ENCODE assay signal across 1 cellular context in the genomic region with DNA sequence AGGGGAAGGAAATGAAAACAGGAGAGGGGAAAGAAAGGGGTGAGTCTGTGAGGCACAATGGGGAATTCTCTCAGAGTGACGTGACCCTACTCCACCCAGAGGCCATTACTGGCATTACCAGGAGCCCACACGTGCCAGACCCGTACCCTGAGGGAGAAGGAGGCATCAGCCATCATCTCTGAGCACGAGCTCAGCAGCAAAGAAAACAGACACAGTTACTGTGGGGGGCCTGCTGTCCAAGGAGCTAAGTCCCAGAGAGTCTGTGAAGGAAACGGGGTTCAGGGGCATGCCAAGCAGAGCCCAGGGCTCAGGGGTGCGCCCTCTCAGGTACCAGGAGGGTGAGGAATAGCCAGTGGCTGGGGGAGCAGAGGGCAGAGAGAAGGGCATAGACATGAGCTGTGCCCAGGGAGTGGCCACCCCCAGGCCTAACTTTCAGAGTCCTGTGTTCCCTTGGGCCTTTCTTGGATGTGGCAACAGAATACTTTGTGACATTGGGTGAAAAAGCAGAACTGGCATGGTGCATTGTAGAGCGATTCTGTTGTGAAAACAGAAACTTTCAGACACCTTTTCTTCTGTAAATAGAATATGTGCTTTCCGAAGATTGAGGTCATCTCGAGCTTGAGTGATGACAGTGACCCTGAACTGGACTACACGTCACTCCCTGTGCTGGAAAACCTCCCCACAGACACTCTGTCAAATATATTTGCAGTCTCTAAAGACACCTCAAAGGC.
TF ChIP-seq lines count a peak whose summit lies in the region.

No MANE protein-coding gene starts in this region.

TF ChIP-seq in H1, 55 proteins besides CTCF, POLR2A, EP300 and RAD21:
- TF ChIP-seq, protein P1, sequence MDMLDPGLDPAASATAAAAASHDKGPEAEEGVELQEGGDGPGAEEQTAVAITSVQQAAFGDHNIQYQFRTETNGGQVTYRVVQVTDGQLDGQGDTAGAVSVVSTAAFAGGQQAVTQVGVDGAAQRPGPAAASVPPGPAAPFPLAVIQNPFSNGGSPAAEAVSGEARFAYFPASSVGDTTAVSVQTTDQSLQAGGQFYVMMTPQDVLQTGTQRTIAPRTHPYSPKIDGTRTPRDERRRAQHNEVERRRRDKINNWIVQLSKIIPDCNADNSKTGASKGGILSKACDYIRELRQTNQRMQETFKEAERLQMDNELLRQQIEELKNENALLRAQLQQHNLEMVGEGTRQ (IDR thresholded peaks at IDR 0.05; ENCODE audit: low read length) = peak; percentile 53; the same call in 1 of the 2 replicates
- TF ChIP-seq, protein P2, sequence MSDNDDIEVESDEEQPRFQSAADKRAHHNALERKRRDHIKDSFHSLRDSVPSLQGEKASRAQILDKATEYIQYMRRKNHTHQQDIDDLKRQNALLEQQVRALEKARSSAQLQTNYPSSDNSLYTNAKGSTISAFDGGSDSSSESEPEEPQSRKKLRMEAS (IDR thresholded peaks at IDR 0.05) = peak; percentile 93
- TF ChIP-seq TEAD4 (IDR thresholded peaks at IDR 0.05; ENCODE audit: low read depth, low read length) = 0 out of 2 replicates have a peak, but pooled peaks have one; percentile 21
- TF ChIP-seq PHF8 (conservative IDR thresholded peaks at IDR 0.05; ENCODE audit: low read depth, low read length) = no peak
- TF ChIP-seq POLR2AphosphoS5 (IDR thresholded peaks at IDR 0.05; ENCODE audit: low read depth, low read length) = peak; percentile 29
- TF ChIP-seq RFX5 (IDR thresholded peaks at IDR 0.05; ENCODE audit: borderline replicate concordance, low read depth, low read length) = no peak
- TF ChIP-seq, protein P3, sequence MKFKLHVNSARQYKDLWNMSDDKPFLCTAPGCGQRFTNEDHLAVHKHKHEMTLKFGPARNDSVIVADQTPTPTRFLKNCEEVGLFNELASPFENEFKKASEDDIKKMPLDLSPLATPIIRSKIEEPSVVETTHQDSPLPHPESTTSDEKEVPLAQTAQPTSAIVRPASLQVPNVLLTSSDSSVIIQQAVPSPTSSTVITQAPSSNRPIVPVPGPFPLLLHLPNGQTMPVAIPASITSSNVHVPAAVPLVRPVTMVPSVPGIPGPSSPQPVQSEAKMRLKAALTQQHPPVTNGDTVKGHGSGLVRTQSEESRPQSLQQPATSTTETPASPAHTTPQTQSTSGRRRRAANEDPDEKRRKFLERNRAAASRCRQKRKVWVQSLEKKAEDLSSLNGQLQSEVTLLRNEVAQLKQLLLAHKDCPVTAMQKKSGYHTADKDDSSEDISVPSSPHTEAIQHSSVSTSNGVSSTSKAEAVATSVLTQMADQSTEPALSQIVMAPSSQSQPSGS (IDR thresholded peaks at IDR 0.05; ENCODE audit: low read length) = peak; percentile 40; the same call in 1 of the 2 replicates
- peak; percentile 54; the same call in 1 of the 2 replicates for TF ChIP-seq JUND (IDR thresholded peaks at IDR 0.05; ENCODE audit: low read length)
- no peak for TF ChIP-seq RNF2 (IDR thresholded peaks at IDR 0.05; ENCODE audit: borderline replicate concordance, low read depth, low read length, missing control alignments, poor library complexity, severe bottlenecking)
- TF ChIP-seq CREB1 (IDR thresholded peaks at IDR 0.05) = peak; percentile 77
- TF ChIP-seq SAP30 (IDR thresholded peaks at IDR 0.05; ENCODE audit: insufficient read depth, insufficient replicate concordance, low read length) = no peak
- 0 out of 4 replicates have a peak, but pooled peaks of 1 of the 2 experiments have one; percentile 59 for TF ChIP-seq SIN3A (conservative IDR thresholded peaks at IDR 0.05 in 1 of 2, IDR thresholded peaks at IDR 0.05 in 1 of 2; ENCODE audit: low read depth in 1 of 2, low read length in 2 of 2)
- no peak for TF ChIP-seq TBP (IDR thresholded peaks at IDR 0.05; ENCODE audit: low read depth, low read length)
- TF ChIP-seq YY1 (IDR thresholded peaks at IDR 0.05; ENCODE audit: low read depth, low read length) = peak; percentile 48; the same call in 1 of the 2 replicates
